In the genomic region with DNA sequence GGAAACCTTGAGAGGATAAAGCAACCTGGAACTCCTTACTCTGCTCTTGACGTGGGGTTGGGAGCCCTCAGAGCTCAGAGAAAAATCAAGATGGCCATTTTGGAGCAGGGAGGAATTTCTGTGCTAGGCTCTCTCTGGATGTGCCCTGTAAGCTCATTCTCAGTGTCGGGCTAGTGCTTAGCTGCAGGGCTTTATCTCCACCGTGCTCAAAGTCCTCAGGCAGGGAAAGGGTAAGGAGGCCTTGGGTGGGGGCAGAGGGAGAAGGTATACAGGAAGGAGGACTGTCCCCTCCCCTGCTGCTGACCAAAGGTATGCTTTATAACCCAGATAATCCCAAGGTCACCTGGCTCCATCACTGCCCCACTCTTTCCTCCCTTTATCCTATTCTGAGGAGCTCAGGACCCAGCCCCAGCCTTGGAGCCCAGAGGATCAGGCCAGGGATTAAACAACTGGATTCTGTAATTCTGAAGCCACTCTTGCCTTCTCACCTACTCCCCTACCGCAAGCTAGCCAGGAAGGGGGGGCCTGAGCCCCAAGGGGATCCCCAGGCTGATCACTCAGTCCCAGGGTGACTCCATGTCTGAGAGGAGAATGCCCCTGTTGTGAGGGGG, we compare ENCODE assay signal across 8 cellular contexts. TPM values are rescaled to one million over a fixed set of nuclear protein-coding genes. Genes with fewer than 3 reads are reported as not detected.
A peak's percentile ranks its signal among the peaks of the same experiment; 100 is the strongest.
DNase-seq lines count a peak whose midpoint lies in the region; ATAC-seq and TF ChIP-seq lines count a peak whose summit lies in the region.

No MANE protein-coding gene starts in this region.

- H3K4me3 ChIP-seq in GM12875 (ENCODE audit: low read depth, low read length) (peak overlapping the region; percentile 75), retinal pigment epithelial cell (ENCODE audit: low read length) (peak overlapping the region; percentile 67)

- peaks cover 5% of the 10 kb centered on the region for H3K4me1 ChIP-seq in foreskin keratinocyte

- no peaks in the 10 kb centered on the region for H3K27me3 Mint-ChIP-seq in T-helper 17 cell

- no peak overlapping the region for H3K27ac ChIP-seq in foreskin keratinocyte

- ATAC-seq in T-helper 17 cell, result no peak
- ATAC-seq in foreskin keratinocyte, result peak; percentile 5
- no peak for ATAC-seq in HG02642 (IDR thresholded peaks at IDR 0.05; ENCODE audit: poor library complexity, unreplicated experiment)
- no peak for ATAC-seq in HG02763 (IDR thresholded peaks at IDR 0.05; ENCODE audit: unreplicated experiment)
- no peak for ATAC-seq in HG03139 (IDR thresholded peaks at IDR 0.05; ENCODE audit: unreplicated experiment)
- no peak for ATAC-seq in omental fat pad (ENCODE audit: low FRiP score)

- H3K4me3 Mint-ChIP-seq in T-helper 17 cell, result peak overlapping the region; percentile 87

- peak overlapping the region; percentile 63 for H3K27ac Mint-ChIP-seq in T-helper 17 cell

- no peaks in the 10 kb centered on the region for H3K36me3 Mint-ChIP-seq in T-helper 17 cell (ENCODE audit: low read depth)

- TF ChIP-seq CTCF in GM12875 (IDR thresholded peaks at IDR 0.05; ENCODE audit: borderline replicate concordance, insufficient read depth, low read depth, low read length) (no peak), foreskin keratinocyte (conservative IDR thresholded peaks at IDR 0.05) (no peak), retinal pigment epithelial cell (conservative IDR thresholded peaks at IDR 0.05; ENCODE audit: low read depth, low read length) (no peak), omental fat pad (IDR thresholded peaks at IDR 0.05) (no peak)

- no peaks in the 10 kb centered on the region for H3K27me3 ChIP-seq in foreskin keratinocyte

- H3K9me3 ChIP-seq in T-helper 17 cell (ENCODE audit: control insufficient read depth, low read length, poor library complexity, severe bottlenecking), result no peaks in the 10 kb centered on the region

- peaks cover 26% of the 10 kb centered on the region for H3K4me1 Mint-ChIP-seq in T-helper 17 cell

- DNase-seq in T-helper 17 cell (no peak), foreskin keratinocyte (no peak), retinal pigment epithelial cell (ENCODE audit: low read depth) (no peak), omental fat pad (ENCODE audit: low spot score) (no peak)

RNA-seq across cellular contexts. Expression of a gene that starts 1.1 kb away (rescaled TPM):
- 1 to 10 TPM; 2.7 to 3.8 TPM for total RNA-seq in T-helper 17 cell
- 7.9 and 8.8 TPM in 2 replicates for total RNA-seq in foreskin keratinocyte
- 10.3 and 12.5 TPM in 2 replicates for polyA plus RNA-seq in foreskin keratinocyte
- total RNA-seq in omental fat pad, result 10 to 100 TPM in 2 of 4 donors, 1 to 10 TPM in 2; 5.6 to 19.8 (median 11.1) TPM

RNA-seq across cellular contexts. Expression of a gene that starts 8.6 kb away (rescaled TPM):
- total RNA-seq in T-helper 17 cell, result 1 to 10 TPM; 2.6 to 3.4 TPM
- total RNA-seq in foreskin keratinocyte, result 7.3 and 9.5 TPM in 2 replicates
- 9.2 and 12.1 TPM in 2 replicates for polyA plus RNA-seq in foreskin keratinocyte
- total RNA-seq in omental fat pad, result 1 to 10 TPM; 5.3 to 8.2 (median 5.6) TPM

RNA-seq across cellular contexts. Expression of a gene that starts 48.1 kb away (rescaled TPM):
- total RNA-seq in T-helper 17 cell, result 100 to 1,000 TPM; 162 to 174 TPM
- 49.9 and 55.1 TPM in 2 replicates for total RNA-seq in foreskin keratinocyte
- polyA plus RNA-seq in foreskin keratinocyte, result 34.6 and 35.2 TPM in 2 replicates
- 10 to 100 TPM; 54.3 to 80.9 (median 63.1) TPM for total RNA-seq in omental fat pad

RNA-seq across cellular contexts. Expression of a gene that starts 58.0 kb away (rescaled TPM):
- total RNA-seq in T-helper 17 cell, result 1 to 10 TPM; 3.7 to 7.5 TPM
- total RNA-seq in foreskin keratinocyte, result 13.5 and 16.8 TPM in 2 replicates
- polyA plus RNA-seq in foreskin keratinocyte, result 7.3 and 10.2 TPM in 2 replicates
- 10 to 100 TPM in 1 of 4 donors, 1 to 10 TPM in 3; 3.8 to 15.3 (median 7.2) TPM for total RNA-seq in omental fat pad

RNA-seq across cellular contexts. Expression of a gene that starts 58.1 kb away (rescaled TPM):
- total RNA-seq in T-helper 17 cell, result 10 to 100 TPM; 75.9 to 77.1 TPM
- 93.8 and 110 TPM in 2 replicates for total RNA-seq in foreskin keratinocyte
- 54.6 and 71.7 TPM in 2 replicates for polyA plus RNA-seq in foreskin keratinocyte
- 100 to 1,000 TPM in 1 of 4 donors, 10 to 100 TPM in 3; 25.6 to 103 (median 39.6) TPM for total RNA-seq in omental fat pad
